In genomic region chr2:219253753-219254589, GRCh38 we compare ENCODE assay signal across 8 cellular contexts. TPM values are rescaled to one million over a fixed set of nuclear protein-coding genes. Genes with fewer than 3 reads are reported as not detected.
A peak's percentile ranks its signal among the peaks of the same experiment; 100 is the strongest.
DNase-seq lines count a peak whose midpoint lies in the region; ATAC-seq and TF ChIP-seq lines count a peak whose summit lies in the region.

TUBA4A (minus strand) TSS chr2:219253918; CDS start chr2:219253858, 60 bp downstream.

- TF ChIP-seq POLR2A in breast epithelium (IDR thresholded peaks at IDR 0.05) (peak; percentile 83), spleen (IDR thresholded peaks at IDR 0.05) (peak; percentile 93 to 99 (median 98))

- H3K4me1 ChIP-seq in breast epithelium = peaks cover 11% of the 10 kb centered on the region in 2 donors
- H3K4me1 ChIP-seq in spleen = peaks cover 22 to 68% (median 53%) of the 10 kb centered on the region in 6 donors

- H3K27me3 ChIP-seq in breast epithelium (no peaks in the 10 kb centered on the region), spleen (replicated peaks in 1 of 7) (peaks cover 0 to 9% (median 0%) of the 10 kb centered on the region in 7 donors)

- H3K36me3 ChIP-seq in breast epithelium = no peaks in the 10 kb centered on the region
- peaks cover 0 to 33% (median 21%) of the 10 kb centered on the region in 6 donors for H3K36me3 ChIP-seq in spleen

- 0 to 1% (median 1%) methylated on average over 28 to 76 of the region's 76 CpGs for WGBS in spleen, 5 donors

- no peaks in the 10 kb centered on the region for H3K9me3 ChIP-seq in breast epithelium
- no peaks in the 10 kb centered on the region for H3K9me3 ChIP-seq in spleen

- H3K4me3 ChIP-seq in WI38 (ENCODE audit: low read depth, low read length) (peak within 1 kb of the TSS; percentile 54), breast epithelium (peak within 1 kb of the TSS; percentile 55 to 76 (median 69)), spleen (peak within 1 kb of the TSS; percentile 70 to 94 (median 80))

- intact Hi-C loops in breast epithelium (cut with DNase I; ENCODE audit: low total_unique reads) (no loop called here), spleen (cut with DNase I; ENCODE audit: low total_unique reads) (no loop called here)

- H3K27ac ChIP-seq in breast epithelium (peak within 1 kb of the TSS; percentile 93 to 98), spleen (peak within 1 kb of the TSS; percentile 84 to 99 (median 95))

- peak; percentile 44 for ATAC-seq in HG02970 (IDR thresholded peaks at IDR 0.05; ENCODE audit: low FRiP score, unreplicated experiment)

- TF ChIP-seq CTCF in WI38 (IDR thresholded peaks at IDR 0.05; ENCODE audit: low read depth, low read length) = no peak
- peak in 2 of 3 donors; percentile 25 to 27 for TF ChIP-seq CTCF in breast epithelium (IDR thresholded peaks at IDR 0.05)
- peak in 10 of 11 experiments; percentile 25 to 73 (median 44) for TF ChIP-seq CTCF in spleen (IDR thresholded peaks at IDR 0.05 in 8 of 11, conservative IDR thresholded peaks at IDR 0.05 in 3 of 11)

- DNase-seq in NCI-H1436 (lab: John Stamatoyannopoulos, UW) (peak; percentile 73), NCI-H1436 treated with DMSO at 0.1 percent for 48 hours (lab: John Stamatoyannopoulos, UW) (no peak), NCI-H2196 (lab: John Stamatoyannopoulos, UW; ENCODE audit: unreplicated experiment) (peak; percentile 90), breast epithelium (ENCODE audit: low spot score in 2 of 2) (peak; percentile 85), inferior parietal cortex (ENCODE audit: extremely low spot score) (peak; percentile 77), spleen (peak; percentile 98)

RNA-seq across cellular contexts. Expression of gene TUBA4A, which starts in this region (rescaled TPM):
- total RNA-seq in breast epithelium = 10 to 100 TPM in 2 of 3 donors, 1 to 10 TPM in 1; 5.4 to 73.3 (median 48.8) TPM
- 100 to 1,000 TPM in 1 of 7 donors, 10 to 100 TPM in 6; 60.2 to 120 (median 73.4) TPM for total RNA-seq in spleen
- polyA plus RNA-seq in spleen = 10 to 100 TPM; 70.6 to 89.2 (median 73.4) TPM
